ENCODE assay signal across 8 cellular contexts in the genomic region with DNA sequence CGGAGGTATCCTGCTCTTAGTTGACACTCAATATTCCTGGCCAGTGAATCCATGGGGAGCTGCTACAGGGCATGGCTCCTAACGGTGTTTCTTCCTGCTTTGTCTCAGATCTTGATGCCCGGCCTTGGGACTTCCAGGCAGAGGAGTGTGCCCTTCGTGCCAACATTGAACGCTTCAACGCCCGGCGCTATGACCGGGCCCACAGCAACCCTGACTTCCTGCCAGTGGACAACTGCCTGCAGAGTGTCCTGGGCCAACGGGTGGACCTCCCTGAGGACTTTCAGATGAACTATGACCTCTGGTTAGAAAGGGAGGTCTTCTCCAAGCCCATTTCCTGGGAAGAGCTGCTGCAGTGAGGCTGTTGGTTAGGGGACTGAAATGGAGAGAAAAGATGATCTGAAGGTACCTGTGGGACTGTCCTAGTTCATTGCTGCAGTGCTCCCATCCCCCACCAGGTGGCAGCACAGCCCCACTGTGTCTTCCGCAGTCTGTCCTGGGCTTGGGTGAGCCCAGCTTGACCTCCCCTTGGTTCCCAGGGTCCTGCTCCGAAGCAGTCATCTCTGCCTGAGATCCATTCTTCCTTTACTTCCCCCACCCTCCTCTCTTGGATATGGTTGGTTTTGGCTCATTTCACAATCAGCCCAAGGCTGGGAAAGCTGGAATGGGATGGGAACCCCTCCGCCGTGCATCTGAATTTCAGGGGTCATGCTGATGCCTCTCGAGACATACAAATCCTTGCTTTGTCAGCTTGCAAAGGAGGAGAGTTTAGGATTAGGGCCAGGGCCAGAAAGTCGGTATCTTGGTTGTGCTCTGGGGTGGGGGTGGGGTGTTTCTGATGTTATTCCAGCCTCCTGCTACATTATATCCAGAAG. TPM values are rescaled to one million over a fixed set of nuclear protein-coding genes. Genes with fewer than 3 reads are reported as not detected.
DNase-seq lines count a peak whose midpoint lies in the region; ATAC-seq and TF ChIP-seq lines count a peak whose summit lies in the region.

No MANE protein-coding gene starts in this region.

- H3K27ac Mint-ChIP-seq in CD4-positive, alpha-beta T cell: no peak overlapping the region

- no peaks in the 10 kb centered on the region for H3K9me3 Mint-ChIP-seq in CD4-positive, alpha-beta T cell

- CTCF ChIA-PET in CD4-positive, alpha-beta T cell (lab: Charles Lee): interaction anchor here (0.7 to 1.6 kb wide), 6 partner anchors 11 to 136 kb away, joined by 3 to 4 read pairs (median 3); no protein-coding TSS in a partner anchor
- CTCF ChIA-PET in HCT116 (lab: Charles Lee): interaction anchor here (1.0 to 2.2 kb wide), 9 partner anchors 12 to 442 kb away, joined by 3 to 8 read pairs (median 3); partner anchors contain the start of gene STRIP1

- H3K9me3 ChIP-seq in CD4-positive, alpha-beta T cell (ENCODE audit: control insufficient read depth, low read length): no peaks in the 10 kb centered on the region
- no peaks in the 10 kb centered on the region for H3K9me3 ChIP-seq in HCT116 (ENCODE audit: control insufficient read depth in 1 of 2, insufficient read depth in 1 of 2, low read depth in 1 of 2, low read length in 2 of 2)

- peaks cover 45 to 46% of the 10 kb centered on the region in 2 experiments; a peak in 3 of 4 replicates for H3K36me3 ChIP-seq in HCT116 (ENCODE audit: control insufficient read depth in 1 of 2, insufficient read depth in 2 of 2, low read length in 2 of 2)

- H3K79me2 ChIP-seq in HCT116 (ENCODE audit: insufficient read depth, low read length): no peaks in the 10 kb centered on the region

- H3K27me3 Mint-ChIP-seq in CD4-positive, alpha-beta T cell: no peaks in the 10 kb centered on the region

- peak; percentile 37 to 77 (median 62) for DNase-seq in CD4-positive, alpha-beta T cell
- DNase-seq in HCT116 (ENCODE audit: low read depth, low spot score): no peak
- peak; percentile 58 for DNase-seq in SK-MEL-5 (ENCODE audit: low read depth, low spot score)
- peak; percentile 34 to 66 (median 48) for DNase-seq in activated naive CD4-positive, alpha-beta T cell (lab: John Stamatoyannopoulos, UW)
- DNase-seq in head of caudate nucleus: peak; percentile 31 to 92 (median 80)
- peak; percentile 72 for DNase-seq in retina

- H3K27me3 ChIP-seq in CD4-positive, alpha-beta T cell (ENCODE audit: control insufficient read depth, insufficient read depth, low read length): no peaks in the 10 kb centered on the region
- H3K27me3 ChIP-seq in HCT116 (ENCODE audit: insufficient read depth, low read length): no peaks in the 10 kb centered on the region

- H4K20me1 ChIP-seq in HCT116 (ENCODE audit: insufficient read depth): no peaks in the 10 kb centered on the region

- TF ChIP-seq POLR2A in HCT116 (IDR thresholded peaks at IDR 0.05; ENCODE audit: borderline replicate concordance, extremely low read depth, insufficient read depth, insufficient read length): no peak

- no peak overlapping the region for H3K4me3 ChIP-seq in HCT116 (replicated peaks in 1 of 2; ENCODE audit: low read depth in 1 of 2, low read length in 2 of 2)

- no peak overlapping the region for H3K4me3 Mint-ChIP-seq in CD4-positive, alpha-beta T cell

- H3K4me2 ChIP-seq in HCT116 (ENCODE audit: low read length): no peak overlapping the region

- H3K9me2 ChIP-seq in HCT116 (ENCODE audit: insufficient read depth): no peaks in the 10 kb centered on the region

- ATAC-seq in CD4-positive, alpha-beta T cell (ENCODE audit: poor library complexity): peak; percentile 87
- ATAC-seq in HCT116: peak; percentile 93
- ATAC-seq in HG03095 (IDR thresholded peaks at IDR 0.05; ENCODE audit: unreplicated experiment): no peak
- ATAC-seq in HG03108 (IDR thresholded peaks at IDR 0.05; ENCODE audit: unreplicated experiment): no peak

- TF ChIP-seq CTCF in CD4-positive, alpha-beta T cell (IDR thresholded peaks at IDR 0.05): peak; percentile 89
- TF ChIP-seq CTCF in HCT116 (IDR thresholded peaks at IDR 0.05 in 2 of 3, conservative IDR thresholded peaks at IDR 0.05 in 1 of 3; ENCODE audit: borderline replicate concordance in 1 of 3, insufficient read depth in 1 of 3, low read depth in 2 of 3, low read length in 2 of 3): peak; percentile 63 to 99 (median 97)

- POLR2A ChIA-PET in CD4-positive, alpha-beta T cell (lab: Charles Lee): interaction anchor here (1.1 kb wide), 1 partner anchor 9 kb away, joined by 3 read pairs; no protein-coding TSS in a partner anchor
- POLR2A ChIA-PET in HCT116 (lab: Charles Lee): no interaction called here

- no peak overlapping the region for H3K9ac ChIP-seq in HCT116 (ENCODE audit: low read length)

- no peak overlapping the region for H2AFZ ChIP-seq in HCT116 (ENCODE audit: low read depth, low read length, poor library complexity, severe bottlenecking)

- H3K27ac ChIP-seq in CD4-positive, alpha-beta T cell (ENCODE audit: low read depth, low read length): no peak overlapping the region
- H3K27ac ChIP-seq in HCT116 (ENCODE audit: low read depth, low read length): no peak overlapping the region

- intact Hi-C loops in CD4-positive, alpha-beta T cell (cut with DNase I, micrococcal nuclease): loop anchor here (1.0 to 10.0 kb wide), 2 partner anchors 53 to 411 kb away; no protein-coding TSS in a partner anchor
- intact Hi-C loops in HCT116 (cut with micrococcal nuclease) (loop anchor here (1.0 to 2.0 kb wide), 2 partner anchors 53 to 63 kb away; no protein-coding TSS in a partner anchor), head of caudate nucleus (cut with DNase I) (loop anchor here (5.0 to 10.0 kb wide), 2 partner anchors 49 to 291 kb away; no protein-coding TSS in a partner anchor)

- BruUV-seq in HCT116 (replicated peaks; lab: Mats Ljungman, UMichigan): no TSS peak

- RAD21 ChIA-PET in HCT116 (lab: Charles Lee; ENCODE audit: low non-redundant PET in 1 of 2, low total read pairs in 2 of 2, uncharacterized antibody in 2 of 2, unreplicated experiment in 2 of 2): no interaction called here

- H3K4me1 ChIP-seq in HCT116 (ENCODE audit: control insufficient read depth in 1 of 2, insufficient read depth in 2 of 2, low read length in 2 of 2): no peaks in the 10 kb centered on the region

- peaks cover 99% of the 10 kb centered on the region for H3K36me3 Mint-ChIP-seq in CD4-positive, alpha-beta T cell (ENCODE audit: low read depth)

- TF ChIP-seq RAD21 in HCT116 (IDR thresholded peaks at IDR 0.05; ENCODE audit: low read depth): peak; percentile 69

- H3K4me1 Mint-ChIP-seq in CD4-positive, alpha-beta T cell (ENCODE audit: low read depth): peaks cover 5% of the 10 kb centered on the region

- in situ Hi-C loops in SK-MEL-5 (cut with HindIII; ENCODE audit: low pct_unique_long_range_greater_than_20kb, low sequenced_read_pairs): no loop called here

TF ChIP-seq in HCT116, 20 proteins besides CTCF, POLR2A, EP300 and RAD21:
- TF ChIP-seq REST (IDR thresholded peaks at IDR 0.05; ENCODE audit: low read depth): no peak
- TF ChIP-seq POLR2AphosphoS5 (IDR thresholded peaks at IDR 0.05; ENCODE audit: low read depth, low read length): no peak
- no peak for TF ChIP-seq ATF3 (IDR thresholded peaks at IDR 0.05)
- no peak for TF ChIP-seq ZNF274 (IDR thresholded peaks at IDR 0.05; ENCODE audit: low read depth, low read length)
- no peak for TF ChIP-seq SP1 (IDR thresholded peaks at IDR 0.05; ENCODE audit: low read depth)
- TF ChIP-seq CEBPB (IDR thresholded peaks at IDR 0.05; ENCODE audit: low read depth): no peak
TF ChIP-seq in HCT116: peak in this region for 0.

RNA-seq across cellular contexts. Expression of gene ALX3, which starts 16.7 kb away (rescaled TPM):
- not detected for total RNA-seq in CD4-positive, alpha-beta T cell
- not detected for total RNA-seq in HCT116 (2021; ENCODE audit: unreplicated experiment)
- polyA plus RNA-seq in HCT116 (2012): not detected in 2 replicates
- not detected in 2 replicates for total RNA-seq in SK-MEL-5 (2014; rRNA removed; shearing (Covaris generic))
- polyA plus RNA-seq in SK-MEL-5 (2015; cell fraction: cytosol; rRNA removed): not detected in 2 replicates
- polyA plus RNA-seq in SK-MEL-5 (2015; cell fraction: nucleus; rRNA removed): not detected in 2 replicates

RNA-seq across cellular contexts. Expression of gene STRIP1, which starts 19.4 kb away (rescaled TPM):
- total RNA-seq in CD4-positive, alpha-beta T cell: 10 to 100 TPM; 74.3 to 80.9 TPM
- 33.5 TPM for total RNA-seq in HCT116 (2021; ENCODE audit: unreplicated experiment)
- 17.6 and 17.7 TPM in 2 replicates for polyA plus RNA-seq in HCT116 (2012)
- total RNA-seq in SK-MEL-5 (2014; rRNA removed; shearing (Covaris generic)): 33.1 and 35.5 TPM in 2 replicates
- polyA plus RNA-seq in SK-MEL-5 (2015; cell fraction: cytosol; rRNA removed): 19.1 and 26.3 TPM in 2 replicates
- 69.9 and 86.4 TPM in 2 replicates for polyA plus RNA-seq in SK-MEL-5 (2015; cell fraction: nucleus; rRNA removed)

RNA-seq across cellular contexts. Expression of gene UBL4B, which starts 58.5 kb away (rescaled TPM):
- total RNA-seq in CD4-positive, alpha-beta T cell: not detected
- 0.57 TPM for total RNA-seq in HCT116 (2021; ENCODE audit: unreplicated experiment)
- 0.10 and 0.27 TPM in 2 replicates for polyA plus RNA-seq in HCT116 (2012)
- total RNA-seq in SK-MEL-5 (2014; rRNA removed; shearing (Covaris generic)): not detected in 2 replicates
- not detected in 2 replicates for polyA plus RNA-seq in SK-MEL-5 (2015; cell fraction: cytosol; rRNA removed)
- polyA plus RNA-seq in SK-MEL-5 (2015; cell fraction: nucleus; rRNA removed): not detected in 2 replicates

Comparison
In these comparisons a context has a peak if more than half of its experiments do, and no peak if none do; other contexts are left out.
1. ATAC-seq: peak in CD4-positive, alpha-beta T cell (single experiment) and HCT116 (single experiment); none in HG03095 (single experiment) and HG03108 (single experiment).